Comparison of ENCODE assay signal across 2 cellular contexts in the genomic region with DNA sequence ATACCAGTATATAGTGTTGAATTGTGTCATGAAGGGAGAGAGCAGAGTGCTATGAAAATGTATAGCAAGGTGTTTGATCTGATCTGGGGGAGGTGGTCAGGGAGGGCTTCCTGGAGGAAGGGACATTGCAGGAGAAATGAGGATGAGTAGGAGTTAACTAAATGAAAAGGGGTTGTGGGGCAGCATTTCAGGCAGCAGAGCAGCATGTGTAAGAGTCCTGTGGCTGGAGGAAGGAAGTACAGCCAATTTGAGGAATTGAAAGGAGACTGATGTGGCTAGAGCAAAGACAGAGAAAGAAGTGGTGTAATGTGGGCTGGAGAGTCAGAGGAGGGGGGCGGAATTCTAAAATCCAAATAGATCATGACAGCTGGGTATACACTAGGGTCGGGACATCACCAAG.
TF ChIP-seq lines count a peak whose summit lies in the region.

No MANE protein-coding gene starts in this region.

TF ChIP-seq in HEK293, 187 proteins besides CTCF, POLR2A, EP300 and RAD21:
- TF ChIP-seq HOXA7 (CRISPR knock-in tag; IDR thresholded peaks at IDR 0.05; ENCODE audit: borderline replicate concordance) (no peak), ZNF623 (tag by site-specific recombination; IDR thresholded peaks at IDR 0.05) (peak; percentile 68), MZF1 (tag by site-specific recombination; IDR thresholded peaks at IDR 0.05; ENCODE audit: borderline replicate concordance) (no peak)

TF ChIP-seq in K562, 482 proteins besides CTCF, POLR2A, EP300 and RAD21:
- TF ChIP-seq ZNF23 (CRISPR knock-in tag; IDR thresholded peaks at IDR 0.05) = no peak
- no peak for TF ChIP-seq RERE (CRISPR knock-in tag; IDR thresholded peaks at IDR 0.05; ENCODE audit: borderline replicate concordance)
- no peak for TF ChIP-seq SAFB2 (IDR thresholded peaks at IDR 0.05; ENCODE audit: borderline replicate concordance, low read depth, low read length, severe bottlenecking)
- no peak for TF ChIP-seq POLR2H (tag; IDR thresholded peaks at IDR 0.05; ENCODE audit: low read depth)
- no peak for TF ChIP-seq KLF10 (CRISPR knock-in tag; IDR thresholded peaks at IDR 0.05)
- no peak for TF ChIP-seq ZNF75A (CRISPR knock-in tag; IDR thresholded peaks at IDR 0.05)
- TF ChIP-seq ZFP36 (IDR thresholded peaks at IDR 0.05; ENCODE audit: low read depth, low read length, partially characterized antibody) = peak; percentile 91
- TF ChIP-seq RAD51 (IDR thresholded peaks at IDR 0.05; ENCODE audit: borderline replicate concordance, low read depth) = no peak
- TF ChIP-seq ATF7 (IDR thresholded peaks at IDR 0.05) = no peak
- TF ChIP-seq HDAC1 (IDR thresholded peaks at IDR 0.05) = no peak
- peak; percentile 22; the same call in 1 of the 2 replicates for TF ChIP-seq BCOR (IDR thresholded peaks at IDR 0.05)
